Comparison of ENCODE assay signal across 8 cellular contexts in genomic region chr15:39426552-39427532, GRCh38.
DNase-seq lines count a peak whose midpoint lies in the region; ATAC-seq and TF ChIP-seq lines count a peak whose summit lies in the region.

No MANE protein-coding gene starts in this region.

- H3K4me1 ChIP-seq in BLaER1 treated with 17β-estradiol and CSF1 and Interleukin-3, amounts not matched to agents 10 nM and 100 nM, result peaks cover 44 to 55% (median 54%) of the 10 kb centered on the region in 10 experiments
- H3K4me1 ChIP-seq in neural progenitor cell, result no peaks in the 10 kb centered on the region
- no peaks in the 10 kb centered on the region for H3K4me1 ChIP-seq in prostate gland (replicated peaks)

- H2AFZ ChIP-seq in neural progenitor cell (replicated peaks), result no peak overlapping the region

- TF ChIP-seq CTCF in neural progenitor cell (IDR thresholded peaks at IDR 0.05) (no peak), prostate gland (IDR thresholded peaks at IDR 0.05) (no peak)

- DNase-seq in T-helper 22 cell (ENCODE audit: low read depth) (peak; percentile 63), astrocyte of the hippocampus (ENCODE audit: low read depth, low spot score) (peak; percentile 90), neural progenitor cell (ENCODE audit: low spot score) (peak; percentile 21), stromal cell of bone marrow (ENCODE audit: low read depth) (peak; percentile 58), prostate gland (ENCODE audit: low spot score) (no peak)

- no peaks in the 10 kb centered on the region for H3K9me3 ChIP-seq in BLaER1 treated with 17β-estradiol and CSF1 and Interleukin-3, amounts not matched to agents 10 nM and 100 nM (replicated peaks in 1 of 11)
- H3K9me3 ChIP-seq in neural progenitor cell (ENCODE audit: low read depth), result no peaks in the 10 kb centered on the region
- H3K9me3 ChIP-seq in prostate gland, result no peaks in the 10 kb centered on the region

- H3K4me3 ChIP-seq in BLaER1 treated with 17β-estradiol and CSF1 and Interleukin-3, amounts not matched to agents 10 nM and 100 nM, result peak overlapping the region in 9 of 10 experiments; percentile 17 to 61 (median 37); a peak in 13 of 20 replicates
- H3K4me3 ChIP-seq in neural progenitor cell, result no peak overlapping the region
- H3K4me3 ChIP-seq in prostate gland, result no peak overlapping the region

- no peak for TF ChIP-seq POLR2A in prostate gland (IDR thresholded peaks at IDR 0.05)

- 62% methylated on average over 19 of the region's 19 CpGs for WGBS in prostate gland

- H3K4me2 ChIP-seq in BLaER1 treated with 17β-estradiol and CSF1 and Interleukin-3, amounts not matched to agents 10 nM and 100 nM, result peak overlapping the region; percentile 77 to 93 (median 90)
- no peak overlapping the region for H3K4me2 ChIP-seq in neural progenitor cell

- H3K27ac ChIP-seq in BLaER1 treated with 17β-estradiol and CSF1 and Interleukin-3, amounts not matched to agents 10 nM and 100 nM, result peak overlapping the region; percentile 77 to 92 (median 87)
- H3K27ac ChIP-seq in neural progenitor cell (no peak overlapping the region), prostate gland (no peak overlapping the region)

- ATAC-seq in GM19438 (IDR thresholded peaks at IDR 0.05; ENCODE audit: low read depth, unreplicated experiment) (peak; percentile 76), HG03521 (IDR thresholded peaks at IDR 0.05; ENCODE audit: unreplicated experiment) (peak; percentile 75)

- peaks cover 18% of the 10 kb centered on the region for H3K4me1 Mint-ChIP-seq in neural progenitor cell

- H3K9ac ChIP-seq in BLaER1 treated with 17β-estradiol and CSF1 and Interleukin-3, amounts not matched to agents 10 nM and 100 nM, result peak overlapping the region; percentile 67 to 82 (median 75)
- no peak overlapping the region for H3K9ac ChIP-seq in neural progenitor cell

- H3K27ac Mint-ChIP-seq in neural progenitor cell, result peak overlapping the region; percentile 35

- H3K9me3 Mint-ChIP-seq in neural progenitor cell, result no peaks in the 10 kb centered on the region

- intact Hi-C loops in prostate gland (cut with DNase I), result no loop called here

- no peaks in the 10 kb centered on the region for H3K79me2 ChIP-seq in neural progenitor cell (ENCODE audit: low read depth)

- no peaks in the 10 kb centered on the region for H3F3A ChIP-seq in neural progenitor cell (ENCODE audit: low read depth)

- H4K20me1 ChIP-seq in BLaER1 treated with 17β-estradiol and CSF1 and Interleukin-3, amounts not matched to agents 10 nM and 100 nM, result no peaks in the 10 kb centered on the region
- no peaks in the 10 kb centered on the region for H4K20me1 ChIP-seq in neural progenitor cell (ENCODE audit: low read depth)

- no peaks in the 10 kb centered on the region for H3K36me3 Mint-ChIP-seq in neural progenitor cell

- H3K4me3 Mint-ChIP-seq in neural progenitor cell, result peak overlapping the region; percentile 33

- H3K27me3 Mint-ChIP-seq in neural progenitor cell (ENCODE audit: insufficient read depth, low read depth), result peaks cover 3% of the 10 kb centered on the region

- no peaks in the 10 kb centered on the region for H3K36me3 ChIP-seq in BLaER1 treated with 17β-estradiol and CSF1 and Interleukin-3, amounts not matched to agents 10 nM and 100 nM
- H3K36me3 ChIP-seq in neural progenitor cell, result no peaks in the 10 kb centered on the region
- H3K36me3 ChIP-seq in prostate gland, result no peaks in the 10 kb centered on the region

- peaks cover 0 to 10% (median 0%) of the 10 kb centered on the region in 11 experiments; a peak in 6 of 22 replicates for H3K27me3 ChIP-seq in BLaER1 treated with 17β-estradiol and CSF1 and Interleukin-3, amounts not matched to agents 10 nM and 100 nM
- H3K27me3 ChIP-seq in neural progenitor cell (no peaks in the 10 kb centered on the region), prostate gland (replicated peaks; ENCODE audit: insufficient read depth) (no peaks in the 10 kb centered on the region)

Comparison
In these comparisons a context has a peak if more than half of its experiments do, and no peak if none do; other contexts are left out.
1. H3K27ac ChIP-seq: peak in BLaER1 treated with 17β-estradiol and CSF1 and Interleukin-3, amounts not matched to agents 10 nM and 100 nM (11 of 11); none in neural progenitor cell (single experiment) and prostate gland (0 of 2).
2. H3K4me3 ChIP-seq: peak in BLaER1 treated with 17β-estradiol and CSF1 and Interleukin-3, amounts not matched to agents 10 nM and 100 nM (9 of 10); none in neural progenitor cell (single experiment) and prostate gland (0 of 2).